ENCODE assay signal across 9 cellular contexts in genomic region chr6:157045831-157046454, GRCh38.
DNase-seq lines count a peak whose midpoint lies in the region; FAIRE-seq and TF ChIP-seq lines count a peak whose summit lies in the region.
"Had no signal": no experiment of that assay in that cellular context is flagged by ENCODE, and none has a peak within 500 bp of the region (broad histone marks: within the 10 kb centered on the region; RNA-seq: fewer than 3 reads in every experiment).

No MANE protein-coding gene starts in this region.

- H2AFZ ChIP-seq in H1 (ENCODE audit: low read length) = no peak overlapping the region

- no peak overlapping the region for H3K4ac ChIP-seq in H1 (replicated peaks; ENCODE audit: insufficient read length, low read depth, low read length)

- H3K4me1 ChIP-seq in H1 (replicated peaks in 1 of 4; ENCODE audit: control insufficient read depth in 3 of 4, insufficient read depth in 4 of 4, low read length in 3 of 4) (peaks cover 0 to 7% (median 2%) of the 10 kb centered on the region in 4 experiments; a peak in 3 of 7 replicates), prostate gland (replicated peaks) (peaks cover 4% of the 10 kb centered on the region)

- no peak overlapping the region for H2AK5ac ChIP-seq in H1 (ENCODE audit: low read depth, low read length)

- H3K27me3 ChIP-seq in H1 (replicated peaks in 1 of 4; ENCODE audit: control insufficient read depth in 3 of 4, extremely low read depth in 1 of 4, insufficient read depth in 3 of 4, low read length in 3 of 4) = no peaks in the 10 kb centered on the region
- no peaks in the 10 kb centered on the region for H3K27me3 ChIP-seq in prostate gland (replicated peaks; ENCODE audit: insufficient read depth)
- H3K27me3 ChIP-seq: BLaER1 had no signal

- H3K23ac ChIP-seq in H1 (ENCODE audit: insufficient read length) = no peak overlapping the region

- H3K56ac ChIP-seq in H1 (replicated peaks; ENCODE audit: insufficient read length, low read depth, low read length) = no peak overlapping the region

- no peak overlapping the region for H2BK20ac ChIP-seq in H1 (ENCODE audit: low read length)

- H4K91ac ChIP-seq in H1 (replicated peaks; ENCODE audit: insufficient read length, low read length) = no peak overlapping the region

- POLR2A ChIA-PET in H1 (lab: Charles Lee; ENCODE audit: partially characterized antibody) = interaction anchor here (0.6 kb wide), 1 partner anchor 189 kb away, joined by 3 read pairs; no protein-coding TSS in a partner anchor

- H4K20me1 ChIP-seq in H1 (replicated peaks in 1 of 2; ENCODE audit: control insufficient read depth in 1 of 2, insufficient read depth in 2 of 2, low read length in 2 of 2) = peaks cover 1 to 2% of the 10 kb centered on the region in 2 experiments

- 47% methylated on average over 2 of the region's 2 CpGs; no CpG with 5 or more reads in 1 of the 2 experiments for WGBS in H1 (ENCODE audit: extremely low coverage in 1 of 2, insufficient coverage in 1 of 2, insufficient read length in 1 of 2, insufficient replicate concordance in 2 of 2, low coverage in 1 of 2, low lambda C conversion rate in 2 of 2, missing lambda C conversion rate in 1 of 2), 2 experiments
- WGBS in prostate gland = 8% methylated on average over 2 of the region's 2 CpGs

- intact Hi-C loops in prostate gland (cut with DNase I) = loop anchor here (5.0 kb wide), 1 partner anchor 136 kb away; no protein-coding TSS in a partner anchor

- no peak overlapping the region for H3K14ac ChIP-seq in H1 (ENCODE audit: insufficient read length)

- H3K9ac ChIP-seq in H1 (replicated peaks in 1 of 4; ENCODE audit: extremely low read depth in 1 of 4, low read depth in 3 of 4, low read length in 3 of 4) = no peak overlapping the region
- H3K9ac ChIP-seq: BLaER1 had no signal

- H3K79me1 ChIP-seq in H1 (ENCODE audit: low read depth, low read length) = peaks cover 3% of the 10 kb centered on the region; the same call in 1 of the 2 replicates

- no peak overlapping the region for H2BK12ac ChIP-seq in H1 (ENCODE audit: low read depth, low read length)

- peak; percentile 78 for FAIRE-seq in H1 (lab: Jason Lieb, UNC)

- TF ChIP-seq RAD21 in H1 (IDR thresholded peaks at IDR 0.05 in 1 of 2, conservative IDR thresholded peaks at IDR 0.05 in 1 of 2; ENCODE audit: low read depth in 2 of 2, low read length in 2 of 2) = peak; percentile 46 to 50; a peak in 3 of 4 replicates

- TF ChIP-seq POLR2A in H1 (IDR thresholded peaks at IDR 0.05; ENCODE audit: control extremely low read depth in 1 of 2, low read depth in 2 of 2, low read length in 2 of 2) (no peak), prostate gland (IDR thresholded peaks at IDR 0.05) (no peak)

- TF ChIP-seq CTCF in H1 (IDR thresholded peaks at IDR 0.05; ENCODE audit: control extremely low read depth in 1 of 3, insufficient read depth in 1 of 3, low read depth in 1 of 3, low read length in 3 of 3) (peak in 1 of 3 experiments; percentile 27; a peak in 1 of 4 replicates), prostate gland (IDR thresholded peaks at IDR 0.05) (peak; percentile 3 to 45 (median 38))

- CTCF ChIA-PET in H1 (lab: Charles Lee; ENCODE audit: partially characterized antibody) = interaction anchor here (0.7 to 4.7 kb wide), 39 partner anchors 9 to 217 kb away, joined by 3 to 40 read pairs (median 5); no protein-coding TSS in a partner anchor

- no peak overlapping the region for H3K4me2 ChIP-seq in H1 (ENCODE audit: insufficient read depth in 1 of 2, low read depth in 2 of 2, low read length in 2 of 2)
- H3K4me2 ChIP-seq: BLaER1 had no signal

- H4K8ac ChIP-seq in H1 (ENCODE audit: extremely low read depth, insufficient read depth, low read length) = no peak overlapping the region

- H3K18ac ChIP-seq in H1 (ENCODE audit: extremely low read depth, low read length) = no peak overlapping the region

- H2BK15ac ChIP-seq in H1 (ENCODE audit: low read length) = no peak overlapping the region

- H3K9me3 ChIP-seq in H1 (ENCODE audit: insufficient read depth in 2 of 2, low read depth in 1 of 2, low read length in 1 of 2) (no peaks in the 10 kb centered on the region), prostate gland (no peaks in the 10 kb centered on the region)
- H3K9me3 ChIP-seq: BLaER1 had no signal

- no peak overlapping the region for H2BK5ac ChIP-seq in H1 (ENCODE audit: low read depth, low read length)

- H3K27ac ChIP-seq in H1 (ENCODE audit: low read depth, low read length) (no peak overlapping the region), prostate gland (no peak overlapping the region)
- H3K27ac ChIP-seq: BLaER1 had no signal

- DNase-seq in NCI-H1092 treated with DMSO at 0.1 percent for 48 hours (lab: John Stamatoyannopoulos, UW) = peak; percentile 38
- DNase-seq in NCI-H1092 (lab: John Stamatoyannopoulos, UW) = no peak
- DNase-seq in NCI-H226 = peak; percentile 46
- DNase-seq in H1 (ENCODE audit: low read depth in 1 of 2, low spot score in 2 of 2) = no peak
- DNase-seq in prostate gland (ENCODE audit: low spot score) = no peak
- DNase-seq in activated CD4-positive, alpha-beta T cell treated with anti-CD3 and anti-CD28 coated beads, Interleukin-2, amount 50 U/mL, for 4 hours = no peak
- no peak for DNase-seq in activated CD8-positive, alpha-beta memory T cell treated with anti-CD3 and anti-CD28 coated beads for 24 hours
- DNase-seq in activated T-cell treated with anti-CD3 and anti-CD28 coated beads, Interleukin-2, amount 50 U/mL, for 1 hour = no peak

- no peak for TF ChIP-seq EP300 in H1 (IDR thresholded peaks at IDR 0.05; ENCODE audit: borderline replicate concordance in 1 of 2, low read depth in 2 of 2, low read length in 2 of 2)

- no peak overlapping the region for H2BK120ac ChIP-seq in H1 (replicated peaks; ENCODE audit: low read depth, low read length)

- H3K4me3 ChIP-seq in H1 (ENCODE audit: extremely low read depth in 1 of 4, insufficient read depth in 2 of 4, low read depth in 3 of 4, low read length in 4 of 4) = no peak overlapping the region
- no peak overlapping the region for H3K4me3 ChIP-seq in prostate gland
- H3K4me3 ChIP-seq: BLaER1 had no signal

- no peaks in the 10 kb centered on the region for H3K23me2 ChIP-seq in H1 (ENCODE audit: low read depth, low read length)

- H4K5ac ChIP-seq in H1 (ENCODE audit: insufficient read length, low read depth, low read length) = no peak overlapping the region

- no peaks in the 10 kb centered on the region for H3K36me3 ChIP-seq in H1 (ENCODE audit: control insufficient read depth in 2 of 4, insufficient read depth in 4 of 4, low read length in 3 of 4)
- H3K36me3 ChIP-seq in prostate gland = no peaks in the 10 kb centered on the region

- peaks cover 2 to 49% of the 10 kb centered on the region in 2 experiments; a peak in 2 of 4 replicates for H3K79me2 ChIP-seq in H1 (ENCODE audit: control insufficient read depth in 1 of 2, insufficient read depth in 2 of 2, low read length in 2 of 2)

TF ChIP-seq in H1, 55 proteins besides CTCF, POLR2A, EP300 and RAD21 (continues in another document):
- TF ChIP-seq HDAC6 (IDR thresholded peaks at IDR 0.05; ENCODE audit: low read depth, low read length) (no peak), JUND (IDR thresholded peaks at IDR 0.05; ENCODE audit: low read length) (no peak), SP1 (IDR thresholded peaks at IDR 0.05; ENCODE audit: low read depth, low read length) (no peak), KDM5A (IDR thresholded peaks at IDR 0.05; ENCODE audit: low read length) (no peak), POLR2AphosphoS5 (IDR thresholded peaks at IDR 0.05; ENCODE audit: low read depth, low read length) (no peak)

Comparison
In these comparisons a context has a peak if more than half of its experiments do, and no peak if none do; other contexts are left out.
1. DNase-seq: peak in NCI-H1092 treated with DMSO at 0.1 percent for 48 hours (single experiment) and NCI-H226 (single experiment); none in NCI-H1092 (single experiment), H1 (0 of 2), prostate gland (single experiment), activated CD4-positive, alpha-beta T cell treated with anti-CD3 and anti-CD28 coated beads, Interleukin-2, amount 50 U/mL, for 4 hours (0 of 2), activated CD8-positive, alpha-beta memory T cell treated with anti-CD3 and anti-CD28 coated beads for 24 hours (single experiment) and activated T-cell treated with anti-CD3 and anti-CD28 coated beads, Interleukin-2, amount 50 U/mL, for 1 hour (single experiment).